ENCODE assay signal across 1 cellular context in genomic region chr3:124783696-124784095, GRCh38.
TF ChIP-seq lines count a peak whose summit lies in the region.

No MANE protein-coding gene starts in this region.

TF ChIP-seq in HepG2, 621 proteins besides CTCF, POLR2A, EP300 and RAD21 (continued from another document):
- TF ChIP-seq ZBTB33 (CRISPR knock-in tag; IDR thresholded peaks at IDR 0.05): 0 out of 2 replicates have a peak, but pooled peaks have one; percentile 25
